In the genomic region with DNA sequence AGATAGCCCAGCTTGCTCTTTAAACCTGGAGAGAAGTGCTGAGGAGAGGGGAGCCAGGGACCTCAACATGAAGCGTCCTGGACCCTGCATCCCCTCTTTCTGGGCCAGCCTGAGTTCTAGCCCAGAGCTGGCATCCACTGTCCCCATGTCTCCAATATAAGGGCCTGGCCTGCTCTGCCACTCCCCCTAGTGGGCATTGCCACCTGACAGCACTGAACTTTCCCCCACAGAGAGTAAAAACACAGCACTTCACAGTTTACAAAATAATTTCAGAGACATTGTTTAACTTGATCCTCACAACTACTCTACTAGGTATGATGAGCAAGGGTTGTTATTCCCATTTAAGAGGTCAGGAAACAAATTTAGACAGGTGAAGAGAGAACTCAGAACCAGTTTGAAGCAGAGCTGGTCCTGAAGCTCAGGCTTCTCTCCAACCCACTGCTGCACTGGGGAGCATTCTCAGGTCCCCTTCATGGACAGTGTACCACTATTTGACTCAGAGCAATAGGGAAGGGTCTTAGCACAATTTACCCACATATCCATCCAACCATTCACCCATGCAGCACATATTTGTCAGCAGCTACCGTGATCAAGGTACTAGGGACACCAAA, we compare ENCODE assay signal across 10 cellular contexts.
A peak's percentile ranks its signal among the peaks of the same experiment; 100 is the strongest.
DNase-seq lines count a peak whose midpoint lies in the region; TF ChIP-seq lines count a peak whose summit lies in the region.
"Had no signal": no experiment of that assay in that cellular context is flagged by ENCODE, and none has a peak within 500 bp of the region (broad histone marks: within the 10 kb centered on the region; RNA-seq: fewer than 3 reads in every experiment).

No MANE protein-coding gene starts in this region.

- H3K27ac Mint-ChIP-seq in activated T-helper 1 cell treated with anti-CD3 and anti-CD28 coated beads, Interleukin-12 subunit alpha, Interleukin-12 subunit beta, Interleukin-2, Interleukin-4 antibody, amounts not matched to agents 30 ng/mL and 10 ng/mL and 1 ng/mL, durations not matched to agents 14 hours and 24 hours and 36 hours, result no peak overlapping the region
- H3K27ac Mint-ChIP-seq: activated B cell treated with CpG ODN at 0.5 μM for 24 hours; CD4-positive, CD25-positive, alpha-beta regulatory T cell had no signal

- intact Hi-C loops in activated T-helper 1 cell treated with anti-CD3 and anti-CD28 coated beads, Interleukin-12 subunit alpha, Interleukin-12 subunit beta, Interleukin-2, Interleukin-4 antibody, amounts not matched to agents 30 ng/mL and 10 ng/mL and 1 ng/mL, durations not matched to agents 14 hours and 24 hours and 36 hours (cut with micrococcal nuclease), result no loop called here

- 38 to 45% methylated on average over 2 of the region's 2 CpGs for WGBS in GM23248 (ENCODE audit: low coverage in 1 of 2, low lambda C conversion rate in 2 of 2, missing lambda C conversion rate in 2 of 2), 2 experiments

- H3K9ac ChIP-seq in GM23248, result no peak overlapping the region

- no peaks in the 10 kb centered on the region for H3K4me1 Mint-ChIP-seq in activated T-helper 1 cell treated with anti-CD3 and anti-CD28 coated beads, Interleukin-12 subunit alpha, Interleukin-12 subunit beta, Interleukin-2, Interleukin-4 antibody, amounts not matched to agents 30 ng/mL and 10 ng/mL and 1 ng/mL, durations not matched to agents 14 hours and 24 hours and 36 hours (ENCODE audit: low read depth)
- H3K4me1 Mint-ChIP-seq: activated B cell treated with CpG ODN at 0.5 μM for 24 hours; CD4-positive, CD25-positive, alpha-beta regulatory T cell had no signal

- no peaks in the 10 kb centered on the region for H3K79me2 ChIP-seq in GM23248 (ENCODE audit: insufficient read depth)

- no peaks in the 10 kb centered on the region for H3K9me2 ChIP-seq in GM23248 (ENCODE audit: insufficient read depth)

- H3K4me1 ChIP-seq in GM23248 (ENCODE audit: insufficient read depth), result no peaks in the 10 kb centered on the region

- H3K27ac ChIP-seq in GM23248, result no peak overlapping the region

- H3F3A ChIP-seq in GM23248 (ENCODE audit: insufficient read depth), result 0 out of 2 replicates have a peak, but pooled peaks cover under 1% of the 10 kb centered on the region

- H3K4me3 Mint-ChIP-seq in activated T-helper 1 cell treated with anti-CD3 and anti-CD28 coated beads, Interleukin-12 subunit alpha, Interleukin-12 subunit beta, Interleukin-2, Interleukin-4 antibody, amounts not matched to agents 30 ng/mL and 10 ng/mL and 1 ng/mL, durations not matched to agents 14 hours and 24 hours and 36 hours, result no peak overlapping the region
- H3K4me3 Mint-ChIP-seq: activated B cell treated with CpG ODN at 0.5 μM for 24 hours; CD4-positive, CD25-positive, alpha-beta regulatory T cell had no signal

- peaks cover 5% of the 10 kb centered on the region for H3K27me3 Mint-ChIP-seq in activated T-helper 1 cell treated with anti-CD3 and anti-CD28 coated beads, Interleukin-12 subunit alpha, Interleukin-12 subunit beta, Interleukin-2, Interleukin-4 antibody, amounts not matched to agents 30 ng/mL and 10 ng/mL and 1 ng/mL, durations not matched to agents 14 hours and 24 hours and 36 hours (ENCODE audit: insufficient read depth)

- H3K9me3 ChIP-seq in GM23248 (ENCODE audit: low read depth), result no peaks in the 10 kb centered on the region

- no peaks in the 10 kb centered on the region for H3K36me3 Mint-ChIP-seq in activated T-helper 1 cell treated with anti-CD3 and anti-CD28 coated beads, Interleukin-12 subunit alpha, Interleukin-12 subunit beta, Interleukin-2, Interleukin-4 antibody, amounts not matched to agents 30 ng/mL and 10 ng/mL and 1 ng/mL, durations not matched to agents 14 hours and 24 hours and 36 hours (ENCODE audit: low read depth)
- H3K36me3 Mint-ChIP-seq: CD4-positive, CD25-positive, alpha-beta regulatory T cell had no signal

- no peaks in the 10 kb centered on the region for H3K36me3 ChIP-seq in GM23248 (ENCODE audit: low read depth)

- peak; percentile 69 for TF ChIP-seq CTCF in astrocyte of the spinal cord (IDR thresholded peaks at IDR 0.05; ENCODE audit: low read depth, low read length)

- H3K4me2 ChIP-seq in GM23248 (ENCODE audit: unreplicated experiment), result no peak overlapping the region

- H4K20me1 ChIP-seq in GM23248 (ENCODE audit: insufficient read depth), result no peaks in the 10 kb centered on the region

- peaks cover 10% of the 10 kb centered on the region; the same call in 1 of the 2 replicates for H3K27me3 ChIP-seq in GM23248 (replicated peaks; ENCODE audit: insufficient read depth)

- no peak overlapping the region for H2AFZ ChIP-seq in GM23248

- H3K9me3 Mint-ChIP-seq in activated T-helper 1 cell treated with anti-CD3 and anti-CD28 coated beads, Interleukin-12 subunit alpha, Interleukin-12 subunit beta, Interleukin-2, Interleukin-4 antibody, amounts not matched to agents 30 ng/mL and 10 ng/mL and 1 ng/mL, durations not matched to agents 14 hours and 24 hours and 36 hours, result no peaks in the 10 kb centered on the region
- H3K9me3 Mint-ChIP-seq: activated B cell treated with CpG ODN at 0.5 μM for 24 hours; CD4-positive, CD25-positive, alpha-beta regulatory T cell had no signal

- in situ Hi-C loops in GM23248 (cut with MboI), result no loop called here
- in situ Hi-C loops in astrocyte of the spinal cord (cut with HindIII; ENCODE audit: low sequenced_read_pairs), result no loop called here

- no peak overlapping the region for H3K4me3 ChIP-seq in GM23248
- H3K4me3 ChIP-seq in astrocyte of the spinal cord (ENCODE audit: low read depth, low read length), result no peak overlapping the region

- DNase-seq in NCI-H2171 treated with DMSO at 0.1 percent for 48 hours (lab: John Stamatoyannopoulos, UW) (peak; percentile 7), NCI-H2171 (lab: John Stamatoyannopoulos, UW) (no peak), GM23248 (peak; percentile 60), NCI-H2029 treated with DMSO at 0.1 percent for 48 hours (lab: John Stamatoyannopoulos, UW) (peak; percentile 77), astrocyte of the spinal cord (ENCODE audit: low read depth, low spot score) (no peak), kidney glomerular epithelial cell (lab: John Stamatoyannopoulos, UW) (peak; percentile 2), middle frontal gyrus (ENCODE audit: extremely low spot score, low spot score) (no peak)
- no peak for DNase-seq in activated T-helper 1 cell treated with anti-CD3 and anti-CD28 coated beads, Interleukin-12 subunit alpha, Interleukin-12 subunit beta, Interleukin-2, Interleukin-4 antibody, amounts not matched to agents 30 ng/mL and 10 ng/mL and 1 ng/mL, durations not matched to agents 14 hours and 24 hours and 36 hours (ENCODE audit: low spot score)
- DNase-seq: activated B cell treated with CpG ODN at 0.5 μM for 24 hours had no signal

Comparison
In these comparisons a context has a peak if more than half of its experiments do, and no peak if none do; other contexts are left out.
1. DNase-seq: peak in NCI-H2171 treated with DMSO at 0.1 percent for 48 hours (single experiment), GM23248 (single experiment), NCI-H2029 treated with DMSO at 0.1 percent for 48 hours (single experiment) and kidney glomerular epithelial cell (single experiment); none in NCI-H2171 (single experiment), astrocyte of the spinal cord (single experiment), activated T-helper 1 cell treated with anti-CD3 and anti-CD28 coated beads, Interleukin-12 subunit alpha, Interleukin-12 subunit beta, Interleukin-2, Interleukin-4 antibody, amounts not matched to agents 30 ng/mL and 10 ng/mL and 1 ng/mL, durations not matched to agents 14 hours and 24 hours and 36 hours (single experiment) and middle frontal gyrus (single experiment).